ENCODE assay signal across 16 cellular contexts in the genomic region with DNA sequence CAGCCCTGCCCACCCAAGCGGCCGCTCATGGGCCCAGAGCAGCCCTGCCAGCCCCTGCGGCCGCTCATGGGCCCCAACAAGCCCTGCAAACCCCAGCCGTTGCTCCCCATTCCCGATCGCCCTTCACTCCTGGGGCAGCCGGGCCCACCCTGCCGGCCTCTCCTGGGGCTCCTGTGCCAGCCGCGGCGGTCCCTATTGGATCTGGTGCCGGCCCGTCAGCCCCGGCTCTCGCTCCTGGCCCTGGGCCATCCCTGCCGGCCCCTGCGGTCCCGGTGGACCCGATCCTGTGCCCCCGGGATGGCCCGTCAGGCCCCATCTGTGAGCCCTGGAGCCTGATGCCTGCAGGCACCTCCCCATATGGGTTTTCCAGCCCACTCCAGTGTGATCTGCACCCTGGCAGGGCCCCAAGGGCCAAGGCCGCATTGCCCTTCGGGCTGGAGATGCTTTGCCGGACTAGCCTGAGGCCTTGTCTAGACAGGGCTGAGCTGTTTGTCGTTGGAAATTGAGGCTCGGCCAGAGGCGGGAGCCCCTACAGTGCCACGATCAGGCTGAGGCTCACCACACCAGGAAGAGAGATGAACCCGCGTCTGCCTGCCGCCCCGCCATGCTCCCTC. TPM values are rescaled to one million over a fixed set of nuclear protein-coding genes. Genes with fewer than 3 reads are reported as not detected.
A peak's percentile ranks its signal among the peaks of the same experiment; 100 is the strongest.
DNase-seq lines count a peak whose midpoint lies in the region; ATAC-seq lines count a peak whose summit lies in the region.
"Had no signal": no experiment of that assay in that cellular context is flagged by ENCODE, and none has a peak within 500 bp of the region (broad histone marks: within the 10 kb centered on the region; RNA-seq: fewer than 3 reads in every experiment).

No MANE protein-coding gene starts in this region.

- H3K27ac Mint-ChIP-seq in activated naive CD4-positive, alpha-beta T cell treated with anti-CD3 and anti-CD28 coated beads, Interleukin-2, amount 50 U/mL, for 72 hours, result no peak overlapping the region
- H3K27ac Mint-ChIP-seq: B cell, GM23338, IgD-negative memory B cell had no signal

- DNase-seq in Right ventricle myocardium superior, result peak; percentile 61
- DNase-seq in cardiac septum (ENCODE audit: low spot score), result no peak
- no peak for DNase-seq in NT2/D1 (ENCODE audit: low read depth, low spot score)
- peak in 1 of 49 donors; percentile 74 for DNase-seq in substantia nigra (lab: John Stamatoyannopoulos, UW)
- no peak for DNase-seq in COLO668 (lab: John Stamatoyannopoulos, UW; ENCODE audit: unreplicated experiment)
- no peak for DNase-seq in activated naive CD4-positive, alpha-beta T cell treated with anti-CD3 and anti-CD28 coated beads, Interleukin-2, amount 50 U/mL, for 72 hours (ENCODE audit: low spot score in 2 of 2)
- DNase-seq: Caco-2; CD4-positive, CD25-positive, alpha-beta regulatory T cell; CD8-positive, alpha-beta memory T cell; GF-D8; H9 had no signal

- H3K27me3 ChIP-seq in BLaER1 (no peaks in the 10 kb centered on the region), NT2/D1 (ENCODE audit: insufficient read depth, insufficient read length) (peaks cover 18% of the 10 kb centered on the region)

- peak overlapping the region; percentile 80 for H3K27ac ChIP-seq in BLaER1
- peak overlapping the region; percentile 53 for H3K27ac ChIP-seq in substantia nigra (ENCODE audit: low read depth, low read length, poor library complexity, severe bottlenecking)
- H3K27ac ChIP-seq: 22Rv1 had no signal

- H3K4me1 ChIP-seq in BLaER1 (peaks cover 89% of the 10 kb centered on the region), NT2/D1 (ENCODE audit: insufficient read depth, insufficient read length) (peaks cover 33% of the 10 kb centered on the region)
- H3K4me1 ChIP-seq: Caco-2 had no signal

- no peaks in the 10 kb centered on the region for H3K36me3 Mint-ChIP-seq in activated naive CD4-positive, alpha-beta T cell treated with anti-CD3 and anti-CD28 coated beads, Interleukin-2, amount 50 U/mL, for 72 hours

- intact Hi-C loops in Right ventricle myocardium superior (cut with DNase I), result no loop called here
- intact Hi-C loops in cardiac septum (cut with DNase I), result no loop called here

- peak overlapping the region; percentile 95 for H3K4me2 ChIP-seq in BLaER1
- H3K4me2 ChIP-seq: GM23338 had no signal

- H3K9me3 ChIP-seq in BLaER1 (no peaks in the 10 kb centered on the region), NT2/D1 (ENCODE audit: insufficient read depth, low read length) (no peaks in the 10 kb centered on the region)
- H3K9me3 ChIP-seq: Caco-2 had no signal

- no peaks in the 10 kb centered on the region for H3K9me3 Mint-ChIP-seq in activated naive CD4-positive, alpha-beta T cell treated with anti-CD3 and anti-CD28 coated beads, Interleukin-2, amount 50 U/mL, for 72 hours
- H3K9me3 Mint-ChIP-seq: CD8-positive, alpha-beta memory T cell; H9 had no signal

- peaks cover 51% of the 10 kb centered on the region for H3K36me3 ChIP-seq in BLaER1
- H3K36me3 ChIP-seq in NT2/D1 (ENCODE audit: insufficient read depth, insufficient read length, low read length), result peaks cover 34% of the 10 kb centered on the region

- H3K4me3 ChIP-seq in BLaER1, result no peak overlapping the region
- no peak overlapping the region for H3K4me3 ChIP-seq in NT2/D1 (ENCODE audit: insufficient read length, low read depth)
- H3K4me3 ChIP-seq: GM23338 had no signal

- H3K9ac ChIP-seq in BLaER1 (0 out of 2 replicates have a peak overlapping the region, but pooled peaks have one; percentile 15), NT2/D1 (ENCODE audit: insufficient read length, low read depth) (peak overlapping the region; percentile 44)

- no peak for ATAC-seq in Right ventricle myocardium superior (ENCODE audit: poor library complexity)
- ATAC-seq in activated naive CD4-positive, alpha-beta T cell treated with anti-CD3 and anti-CD28 coated beads, Interleukin-2, amount 50 U/mL, for 72 hours, result no peak
- ATAC-seq: GM23338 had no signal

- H4K20me1 ChIP-seq in BLaER1, result peaks cover 96% of the 10 kb centered on the region

RNA-seq across cellular contexts. Expression of gene FBRSL1, which starts 20.3 kb away (rescaled TPM):
- total RNA-seq in Right ventricle myocardium superior, result 58.6 TPM
- 60.4 TPM for total RNA-seq in cardiac septum
- 10 to 100 TPM; 30.8 to 37.8 TPM for total RNA-seq in activated naive CD4-positive, alpha-beta T cell treated with anti-CD3 and anti-CD28 coated beads, Interleukin-2, amount 50 U/mL, for 72 hours
